15 cellular contexts compared by ENCODE assay signal in genomic region chr5:137300411-137301240, GRCh38.
A peak's percentile ranks its signal among the peaks of the same experiment; 100 is the strongest.
DNase-seq lines count a peak whose midpoint lies in the region; ATAC-seq, FAIRE-seq and TF ChIP-seq lines count a peak whose summit lies in the region.
"Had no signal": no experiment of that assay in that cellular context is flagged by ENCODE, and none has a peak within 500 bp of the region (broad histone marks: within the 10 kb centered on the region; RNA-seq: fewer than 3 reads in every experiment).

No MANE protein-coding gene starts in this region.

- H3K4me3 Mint-ChIP-seq in osteocyte (ENCODE audit: unreplicated experiment) = no peak overlapping the region
- H3K4me3 Mint-ChIP-seq in activated naive CD8-positive, alpha-beta T cell treated with anti-CD3 and anti-CD28 coated beads, Interleukin-2, amount 50 U/mL, for 24 hours = no peak overlapping the region
- H3K4me3 Mint-ChIP-seq: activated CD8-positive, alpha-beta T cell treated with anti-CD3 and anti-CD28 coated beads, Interleukin-2, amount 10 ng/mL, durations not matched to agents 7 days and 5 days; neural crest cell had no signal

- BruUV-seq in HepG2 (replicated peaks; lab: Mats Ljungman, UMichigan) = no TSS peak

- no peaks in the 10 kb centered on the region for H3K36me3 ChIP-seq in SK-N-SH (replicated peaks in 1 of 2; ENCODE audit: control insufficient read depth in 1 of 2, insufficient read depth in 2 of 2, low read length in 1 of 2)
- H3K36me3 ChIP-seq in HepG2 (replicated peaks in 1 of 2; ENCODE audit: control insufficient read depth in 1 of 2, insufficient read depth in 2 of 2, low read length in 2 of 2) = no peaks in the 10 kb centered on the region

- H4K20me1 ChIP-seq in SK-N-SH (ENCODE audit: insufficient read depth) = no peaks in the 10 kb centered on the region
- 0 out of 2 replicates have a peak, but pooled peaks cover 3% of the 10 kb centered on the region for H4K20me1 ChIP-seq in HepG2 (ENCODE audit: insufficient read depth, low read length)

- ATAC-seq in HepG2 (no peak), HG03439 (IDR thresholded peaks at IDR 0.05; ENCODE audit: unreplicated experiment) (no peak), HG03571 (IDR thresholded peaks at IDR 0.05; ENCODE audit: unreplicated experiment) (no peak)
- ATAC-seq in activated naive CD8-positive, alpha-beta T cell treated with anti-CD3 and anti-CD28 coated beads, Interleukin-2, amount 50 U/mL, for 24 hours = no peak
- ATAC-seq: activated CD8-positive, alpha-beta T cell treated with anti-CD3 and anti-CD28 coated beads, Interleukin-2, amount 10 ng/mL, durations not matched to agents 7 days and 5 days; HCT116 had no signal

- H3K4me1 ChIP-seq in SK-N-SH (ENCODE audit: control insufficient read depth in 1 of 2, insufficient read depth in 2 of 2, low read depth in 1 of 2, low read length in 1 of 2) (peaks cover 0 to 9% of the 10 kb centered on the region in 2 experiments; a peak in 2 of 4 replicates), HepG2 (ENCODE audit: insufficient read depth, low read length) (no peaks in the 10 kb centered on the region)

- no peak for TF ChIP-seq EP300 in SK-N-SH (IDR thresholded peaks at IDR 0.05; ENCODE audit: borderline replicate concordance in 1 of 2, low read depth in 1 of 2, low read length in 1 of 2)
- TF ChIP-seq EP300 in HepG2 (IDR thresholded peaks at IDR 0.05; ENCODE audit: low read depth in 2 of 2, low read length in 2 of 2) = no peak
- no peak for TF ChIP-seq EP300 in HepG2 (CRISPR knock-in tag; IDR thresholded peaks at IDR 0.05; ENCODE audit: borderline replicate concordance)

- H3K36me3 Mint-ChIP-seq in osteocyte (ENCODE audit: unreplicated experiment) = peaks cover 9% of the 10 kb centered on the region
- no peaks in the 10 kb centered on the region for H3K36me3 Mint-ChIP-seq in activated naive CD8-positive, alpha-beta T cell treated with anti-CD3 and anti-CD28 coated beads, Interleukin-2, amount 50 U/mL, for 24 hours (ENCODE audit: low read depth)

- TF ChIP-seq POLR2A in HepG2 (IDR thresholded peaks at IDR 0.05; ENCODE audit: insufficient read depth in 1 of 2, low read depth in 2 of 2, low read length in 2 of 2) = no peak

- intact Hi-C loops in HepG2 (cut with micrococcal nuclease; ENCODE audit: unreplicated experiment) = no loop called here

- H3K4me1 Mint-ChIP-seq in osteocyte (ENCODE audit: unreplicated experiment) = peaks cover 13% of the 10 kb centered on the region
- no peaks in the 10 kb centered on the region for H3K4me1 Mint-ChIP-seq in activated naive CD8-positive, alpha-beta T cell treated with anti-CD3 and anti-CD28 coated beads, Interleukin-2, amount 50 U/mL, for 24 hours

- H3K9me2 ChIP-seq in SK-N-SH = no peaks in the 10 kb centered on the region

- no peaks in the 10 kb centered on the region for H3K27me3 ChIP-seq in SK-N-SH (ENCODE audit: insufficient read depth)
- H3K27me3 ChIP-seq in HepG2 (ENCODE audit: control insufficient read depth in 1 of 2, insufficient read depth in 2 of 2, low read length in 2 of 2) = no peaks in the 10 kb centered on the region; a peak in 2 of 5 replicates

- H2AFZ ChIP-seq in SK-N-SH (ENCODE audit: low read depth) (no peak overlapping the region), HepG2 (ENCODE audit: low read length) (no peak overlapping the region)

- H3K4me2 ChIP-seq in SK-N-SH (peak overlapping the region; percentile 50; the same call in 1 of the 2 replicates), HepG2 (ENCODE audit: low read depth, low read length) (no peak overlapping the region)

- POLR2A ChIA-PET in SK-N-SH (lab: Yijun Ruan, JAX) = no interaction called here
- POLR2A ChIA-PET in HepG2 (lab: Yijun Ruan, JAX) = no interaction called here

- H3K27me3 Mint-ChIP-seq in osteocyte (ENCODE audit: unreplicated experiment) = no peaks in the 10 kb centered on the region
- peaks cover 4% of the 10 kb centered on the region for H3K27me3 Mint-ChIP-seq in activated naive CD8-positive, alpha-beta T cell treated with anti-CD3 and anti-CD28 coated beads, Interleukin-2, amount 50 U/mL, for 24 hours

- TF ChIP-seq RAD21 in SK-N-SH (IDR thresholded peaks at IDR 0.05; ENCODE audit: low read length) (no peak), HepG2 (CRISPR knock-in tag; IDR thresholded peaks at IDR 0.05) (no peak)

- H3K79me2 ChIP-seq in SK-N-SH (ENCODE audit: insufficient read depth) = no peaks in the 10 kb centered on the region; the same call in 1 of the 2 replicates
- H3K79me2 ChIP-seq in HepG2 (ENCODE audit: insufficient read depth, low read length) = no peaks in the 10 kb centered on the region

- H3K9me3 ChIP-seq in SK-N-SH (no peaks in the 10 kb centered on the region), HepG2 (ENCODE audit: low read length) (no peaks in the 10 kb centered on the region)

- in situ Hi-C loops in HepG2 (cut with HindIII; ENCODE audit: extremely low pct_ligation_motif_present, low pct_unique_long_range_greater_than_20kb) = no loop called here

- CTCF ChIA-PET in SK-N-SH (lab: Yijun Ruan, JAX) (interaction anchor here (1.1 kb wide), 1 partner anchor 20 kb away, joined by 3 read pairs; no protein-coding TSS in a partner anchor), HepG2 (lab: Yijun Ruan, JAX; ENCODE audit: low intra/inter-chr PET ratio, low total read pairs) (no interaction called here)

- peak overlapping the region; percentile 7; the same call in 1 of the 2 replicates for H3K9ac ChIP-seq in SK-N-SH
- H3K9ac ChIP-seq in HepG2 (ENCODE audit: insufficient read depth, low read depth, low read length) = no peak overlapping the region

- DNase-seq in AG10803 (ENCODE audit: low read depth) (peak; percentile 65), SK-N-SH (no peak), fibroblast of mammary gland (ENCODE audit: low read depth) (peak; percentile 85), osteocyte (ENCODE audit: extremely low spot score, unreplicated experiment) (peak; percentile 40), HepG2 (ENCODE audit: low spot score) (no peak)
- DNase-seq in activated naive CD8-positive, alpha-beta T cell treated with anti-CD3 and anti-CD28 coated beads, Interleukin-2, amount 50 U/mL, for 24 hours = no peak
- DNase-seq: activated CD8-positive, alpha-beta T cell treated with anti-CD3 and anti-CD28 coated beads, Interleukin-2, amount 10 ng/mL, durations not matched to agents 7 days and 5 days; activated gamma-delta T cell; DMS153; NCI-H1105 treated with DMSO at 0.1 percent for 48 hours; NCI-H524 treated with DMSO at 0.1 percent for 48 hours had no signal

- TF ChIP-seq CTCF in AG10803 (conservative IDR thresholded peaks at IDR 0.05; ENCODE audit: low read length) (no peak), SK-N-SH (IDR thresholded peaks at IDR 0.05) (no peak), fibroblast of mammary gland (conservative IDR thresholded peaks at IDR 0.05; ENCODE audit: control insufficient read depth, insufficient read depth, low read depth, low read length) (no peak), osteocyte (IDR thresholded peaks at IDR 0.05) (no peak), HepG2 (CRISPR knock-in tag; IDR thresholded peaks at IDR 0.05) (no peak)

- no peak overlapping the region for H3K4me3 ChIP-seq in AG10803 (ENCODE audit: low read length)
- no peak overlapping the region for H3K4me3 ChIP-seq in SK-N-SH (ENCODE audit: low read depth in 2 of 2, low read length in 1 of 2)
- no peak overlapping the region for H3K4me3 ChIP-seq in fibroblast of mammary gland (ENCODE audit: control insufficient read depth, low read depth, low read length)
- no peak overlapping the region for H3K4me3 ChIP-seq in HepG2 (replicated peaks in 1 of 3; ENCODE audit: insufficient read depth in 1 of 3, low read depth in 2 of 3, low read length in 3 of 3)

- H3F3A ChIP-seq in SK-N-SH (replicated peaks; ENCODE audit: insufficient read depth) = peaks cover 21% of the 10 kb centered on the region

- H3K9me3 Mint-ChIP-seq in osteocyte (ENCODE audit: unreplicated experiment) = no peaks in the 10 kb centered on the region
- no peaks in the 10 kb centered on the region for H3K9me3 Mint-ChIP-seq in activated naive CD8-positive, alpha-beta T cell treated with anti-CD3 and anti-CD28 coated beads, Interleukin-2, amount 50 U/mL, for 24 hours
- H3K9me3 Mint-ChIP-seq: neural crest cell had no signal

- FAIRE-seq in HepG2 (lab: Jason Lieb, UNC) = no peak

- WGBS in SK-N-SH (ENCODE audit: low lambda C conversion rate) = 85% methylated on average over 4 of the region's 4 CpGs
- WGBS in HepG2 (ENCODE audit: low lambda C conversion rate) = 2% methylated on average over 4 of the region's 4 CpGs

- H3K27ac Mint-ChIP-seq in osteocyte (ENCODE audit: unreplicated experiment) = peak overlapping the region; percentile 54
- no peak overlapping the region for H3K27ac Mint-ChIP-seq in activated naive CD8-positive, alpha-beta T cell treated with anti-CD3 and anti-CD28 coated beads, Interleukin-2, amount 50 U/mL, for 24 hours
- H3K27ac Mint-ChIP-seq: activated CD8-positive, alpha-beta T cell treated with anti-CD3 and anti-CD28 coated beads, Interleukin-2, amount 10 ng/mL, durations not matched to agents 7 days and 5 days had no signal

- H3K27ac ChIP-seq in SK-N-SH (ENCODE audit: low read depth in 2 of 2, low read length in 1 of 2) = peak overlapping the region in 1 of 2 experiments; percentile 79; a peak in 2 of 4 replicates
- H3K27ac ChIP-seq in HepG2 (ENCODE audit: extremely low read length, insufficient read depth, low read length) = no peak overlapping the region

TF ChIP-seq in SK-N-SH, 30 proteins besides CTCF, POLR2A, EP300 and RAD21 (continues in another document):
- TF ChIP-seq CHD2 (IDR thresholded peaks at IDR 0.05; ENCODE audit: low read length, partially characterized antibody) = no peak
- no peak for TF ChIP-seq ELF1 (IDR thresholded peaks at IDR 0.05)
- TF ChIP-seq TEAD4 (IDR thresholded peaks at IDR 0.05; ENCODE audit: borderline replicate concordance, insufficient read depth) = no peak
- TF ChIP-seq SMC3 (IDR thresholded peaks at IDR 0.05; ENCODE audit: low read depth, low read length) = no peak
- no peak for TF ChIP-seq FOXJ3 (CRISPR knock-in tag; IDR thresholded peaks at IDR 0.05)
- TF ChIP-seq MAX (IDR thresholded peaks at IDR 0.05; ENCODE audit: low read depth) = no peak

Comparison
In these comparisons a context has a peak if more than half of its experiments do, and no peak if none do; other contexts are left out.
1. DNase-seq: peak in AG10803 (single experiment), fibroblast of mammary gland (single experiment) and osteocyte (single experiment); none in SK-N-SH (single experiment), HepG2 (single experiment) and activated naive CD8-positive, alpha-beta T cell treated with anti-CD3 and anti-CD28 coated beads, Interleukin-2, amount 50 U/mL, for 24 hours (single experiment).